8 cellular contexts compared by ENCODE assay signal in the genomic region with DNA sequence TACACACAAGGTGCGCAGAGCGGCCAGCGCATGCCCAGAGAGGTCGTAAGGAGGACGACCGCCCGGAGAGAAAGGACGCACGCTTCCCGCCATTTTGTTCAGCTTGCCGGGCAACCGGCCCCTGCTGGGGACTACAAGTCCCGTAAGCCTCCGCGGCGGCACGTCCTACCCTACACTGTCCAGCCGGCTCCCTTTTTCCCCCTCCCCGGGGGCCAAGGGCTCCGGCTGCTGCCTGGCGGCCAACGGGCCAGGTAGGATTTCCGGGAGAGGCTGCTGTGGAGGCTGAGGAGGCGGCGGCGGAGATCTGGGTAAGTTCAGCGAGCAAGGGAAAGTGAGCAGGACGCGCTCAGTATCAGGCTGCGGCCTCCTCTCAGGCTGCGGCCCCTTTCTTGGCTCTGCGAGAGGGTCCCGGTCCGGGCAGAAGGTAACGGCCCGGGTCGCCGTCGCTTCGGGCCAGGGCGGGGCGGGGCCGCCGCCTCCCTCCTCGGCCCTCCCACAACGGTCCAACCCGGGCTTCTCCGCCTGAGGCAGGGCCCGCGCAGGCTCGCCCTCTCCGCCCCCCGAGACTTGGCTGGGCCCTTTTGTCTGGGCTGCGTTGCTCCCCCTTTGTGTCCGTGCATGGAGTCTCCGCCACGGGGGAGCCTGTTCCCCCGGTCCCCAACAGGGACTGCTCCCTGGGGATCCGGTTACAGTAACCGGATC. TPM values are rescaled to one million over a fixed set of nuclear protein-coding genes. Genes with fewer than 3 reads are reported as not detected.
A peak's percentile ranks its signal among the peaks of the same experiment; 100 is the strongest.
DNase-seq lines count a peak whose midpoint lies in the region; ATAC-seq and TF ChIP-seq lines count a peak whose summit lies in the region.

A gene (plus strand): TSS at position 223 of the 702 bp plus-strand sequence. CDS start 37,708 bp downstream, outside the sequence.

- H3K4me3 Mint-ChIP-seq in activated T-cell treated with anti-CD3 and anti-CD28 coated beads, Interleukin-2, amount 50 U/mL, for 72 hours: peak within 1 kb of the TSS; percentile 87 to 94

- peaks cover 1 to 2% of the 10 kb centered on the region in 2 donors for H3K36me3 Mint-ChIP-seq in activated T-cell treated with anti-CD3 and anti-CD28 coated beads, Interleukin-2, amount 50 U/mL, for 72 hours (ENCODE audit: insufficient read depth in 2 of 2)

- TF ChIP-seq CTCF in Peyer's patch (IDR thresholded peaks at IDR 0.05) (peak in 3 of 6 experiments; percentile 3 to 22 (median 17)), esophagus squamous epithelium (IDR thresholded peaks at IDR 0.05) (peak in 1 of 6 experiments; percentile 19)

- H3K27me3 ChIP-seq in Peyer's patch (no peaks in the 10 kb centered on the region), esophagus squamous epithelium (no peaks in the 10 kb centered on the region)

- H3K36me3 ChIP-seq in Peyer's patch (no peaks in the 10 kb centered on the region), esophagus squamous epithelium (no peaks in the 10 kb centered on the region)

- TF ChIP-seq POLR2A in Peyer's patch (IDR thresholded peaks at IDR 0.05) (peak; percentile 77 to 84), esophagus squamous epithelium (IDR thresholded peaks at IDR 0.05) (peak in 2 of 4 donors; percentile 67)

- H3K4me1 ChIP-seq in Peyer's patch: peaks cover 0 to 27% (median 2%) of the 10 kb centered on the region in 4 donors
- H3K4me1 ChIP-seq in esophagus squamous epithelium: peaks cover 26 to 69% (median 26%) of the 10 kb centered on the region in 3 donors

- peak within 1 kb of the TSS; percentile 88 for H3K27ac Mint-ChIP-seq in activated T-cell treated with anti-CD3 and anti-CD28 coated beads, Interleukin-2, amount 50 U/mL, for 72 hours

- intact Hi-C loops in esophagus squamous epithelium (cut with DNase I): no loop called here

- no peaks in the 10 kb centered on the region for H3K27me3 Mint-ChIP-seq in activated T-cell treated with anti-CD3 and anti-CD28 coated beads, Interleukin-2, amount 50 U/mL, for 72 hours (ENCODE audit: low read depth)

- peak within 1 kb of the TSS; percentile 66 to 97 (median 80) for H3K4me3 ChIP-seq in Peyer's patch
- H3K4me3 ChIP-seq in esophagus squamous epithelium: peak within 1 kb of the TSS; percentile 73 to 93 (median 89)

- H3K4me1 Mint-ChIP-seq in activated T-cell treated with anti-CD3 and anti-CD28 coated beads, Interleukin-2, amount 50 U/mL, for 72 hours (ENCODE audit: low read depth): peaks cover 28% of the 10 kb centered on the region

- no peaks in the 10 kb centered on the region for H3K9me3 Mint-ChIP-seq in activated T-cell treated with anti-CD3 and anti-CD28 coated beads, Interleukin-2, amount 50 U/mL, for 72 hours

- no peaks in the 10 kb centered on the region for H3K9me3 ChIP-seq in Peyer's patch
- H3K9me3 ChIP-seq in esophagus squamous epithelium: no peaks in the 10 kb centered on the region

- WGBS in esophagus squamous epithelium, 2 donors: 0 to 1% methylated on average over 2 to 38 of the region's 60 CpGs

- DNase-seq in DMS153 treated with DMSO at 0.1 percent for 48 hours (lab: John Stamatoyannopoulos, UW; ENCODE audit: unreplicated experiment) (peak; percentile 100), KG1 (lab: John Stamatoyannopoulos, UW) (peak; percentile 82), Peyer's patch (peak; percentile 88 to 96 (median 93)), esophagus squamous epithelium (lab: John Stamatoyannopoulos, UW) (peak; percentile 35), myocyte (ENCODE audit: low read depth) (peak; percentile 95)
- DNase-seq in activated T-cell treated with anti-CD3 and anti-CD28 coated beads, Interleukin-2, amount 50 U/mL, for 72 hours: peak; percentile 88 to 92
- DNase-seq in stimulated activated CD8-positive, alpha-beta memory T cell treated with anti-CD3 and anti-CD28 coated beads, Interleukin-7, amount 100 ng/mL, for 4 hours (ENCODE audit: low read depth in 2 of 2): peak; percentile 65 to 76

- H3K27ac ChIP-seq in Peyer's patch: peak within 1 kb of the TSS; percentile 88 to 99 (median 92)
- H3K27ac ChIP-seq in esophagus squamous epithelium: peak within 1 kb of the TSS; percentile 92 to 97 (median 96)

- ATAC-seq in GM21619 (IDR thresholded peaks at IDR 0.05; ENCODE audit: unreplicated experiment): peak; percentile 86
- ATAC-seq in activated T-cell treated with anti-CD3 and anti-CD28 coated beads, Interleukin-2, amount 50 U/mL, for 72 hours (replicated peaks in 1 of 2): peak; percentile 94 to 96

RNA-seq across cellular contexts. Expression of the gene that starts here (rescaled TPM):
- total RNA-seq in Peyer's patch (10 to 100 TPM; 36.6 to 51.7 (median 44.6) TPM), esophagus squamous epithelium (10 to 100 TPM; 33.4 to 41.0 (median 36.3) TPM), myocyte (13.0 and 13.2 TPM in 2 replicates)
- total RNA-seq in activated T-cell treated with anti-CD3 and anti-CD28 coated beads, Interleukin-2, amount 50 U/mL, for 72 hours: 10 to 100 TPM; 29.7 to 33.7 TPM
- polyA plus RNA-seq in myocyte (2012): 16.6 TPM

Comparison
In these comparisons a context has a peak if more than half of its experiments do, and no peak if none do; other contexts are left out.
1. Peak in every context shown above with its lines: DNase-seq, ATAC-seq, H3K4me3 ChIP-seq and H3K27ac ChIP-seq.
2. DNase-seq: peak in every context shown above with its lines; median percentile 100 in DMS153 treated with DMSO at 0.1 percent for 48 hours; 95 in myocyte; 93 in Peyer's patch; 90 in activated T-cell treated with anti-CD3 and anti-CD28 coated beads, Interleukin-2, amount 50 U/mL, for 72 hours; 82 in KG1; 70 in stimulated activated CD8-positive, alpha-beta memory T cell treated with anti-CD3 and anti-CD28 coated beads, Interleukin-7, amount 100 ng/mL, for 4 hours; 35 in esophagus squamous epithelium.